ENCODE assay signal across 31 cellular contexts in the genomic region with DNA sequence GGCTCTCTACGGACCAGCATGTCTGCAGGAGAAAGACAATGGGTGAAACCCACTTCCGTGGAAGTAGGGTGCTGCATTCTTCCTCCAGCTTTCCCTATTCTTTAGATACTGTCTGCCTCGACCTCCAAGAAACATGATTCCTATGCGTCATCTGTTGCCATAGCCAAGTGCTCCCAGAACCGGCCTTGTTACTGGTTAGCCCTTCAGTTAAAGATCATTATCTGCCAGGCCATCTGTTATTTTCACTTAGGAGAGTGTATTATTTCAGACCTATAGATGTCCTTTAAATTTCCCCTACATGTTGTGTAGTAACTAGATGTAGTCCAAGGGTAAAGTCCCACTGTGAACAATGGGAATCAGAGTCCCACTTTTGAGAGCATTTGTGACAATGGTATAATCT.
DNase-seq lines count a peak whose midpoint lies in the region; ATAC-seq and TF ChIP-seq lines count a peak whose summit lies in the region.
"Had no signal": no experiment of that assay in that cellular context is flagged by ENCODE, and none has a peak within 500 bp of the region (broad histone marks: within the 10 kb centered on the region; RNA-seq: fewer than 3 reads in every experiment).

No MANE protein-coding gene starts in this region.

- no peaks in the 10 kb centered on the region for H3K4me1 ChIP-seq in right cardiac atrium (ENCODE audit: control insufficient read depth, insufficient read depth, low read length)
- peaks cover 2% of the 10 kb centered on the region for H3K4me1 ChIP-seq in parathyroid adenoma
- H3K4me1 ChIP-seq: A549, esophagus squamous epithelium, foreskin keratinocyte had no signal

- ATAC-seq in right cardiac atrium (no peak), SK-N-SH treated with all-trans-retinoic acid at 6 μM for 48 hours (peak; percentile 49; the same call in 1 of the 3 replicates), GM21737 (IDR thresholded peaks at IDR 0.05; ENCODE audit: unreplicated experiment) (no peak), HG03469 (IDR thresholded peaks at IDR 0.05; ENCODE audit: unreplicated experiment) (no peak)
- ATAC-seq: A549; foreskin keratinocyte; Panc1; stimulated activated memory B cell treated with anti-CD40 and anti-IgM and Interleukin-4, amounts not matched to agents 10 μg/mL and 1 μg/mL and 100 μg/mL, for 72 hours; T-cell; WTC11 had no signal

- DNase-seq in right cardiac atrium (no peak), cardiac septum (ENCODE audit: low spot score) (no peak), Ammon's horn (ENCODE audit: low spot score) (no peak)
- DNase-seq in activated T-cell treated with anti-CD3 and anti-CD28 coated beads, Interleukin-2, amount 50 U/mL, for 48 hours = no peak
- DNase-seq: activated CD4-positive, alpha-beta T cell treated with anti-CD3 and anti-CD28 coated beads, Interleukin-2, amount 10 ng/mL, durations not matched to agents 7 days and 5 days; activated effector memory CD4-positive, alpha-beta T cell treated with anti-CD3 and anti-CD28 coated beads, Interleukin-2, amount 50 U/mL, for 16 hours; AML-193; CD4-positive, alpha-beta T cell; dorsolateral prefrontal cortex; EL; esophagus squamous epithelium; foreskin keratinocyte; HCEC 1CT; mesendoderm; MM.1S; NCI-H1105 treated with DMSO at 0.1 percent for 48 hours; NCI-H187 treated with DMSO at 0.1 percent for 48 hours; NCI-H69; SHP77 treated with DMSO at 0.1 percent for 48 hours; stimulated activated CD4-positive, alpha-beta T cell treated with anti-CD3 and anti-CD28 coated beads, Interleukin-15, amount 100 ng/mL, for 24 hours; substantia nigra; T-cell had no signal

- H3K9me3 ChIP-seq in right cardiac atrium (ENCODE audit: control insufficient read depth, low read length) (no peaks in the 10 kb centered on the region), parathyroid adenoma (ENCODE audit: control insufficient read depth, low read length) (no peaks in the 10 kb centered on the region)
- H3K9me3 ChIP-seq: A549, esophagus squamous epithelium, neutrophil had no signal

- no peak overlapping the region for H3K9ac ChIP-seq in parathyroid adenoma

- TF ChIP-seq CTCF in parathyroid adenoma (IDR thresholded peaks at IDR 0.05) = no peak

- peak overlapping the region; percentile 39 for H3K4me2 ChIP-seq in parathyroid adenoma (ENCODE audit: low read length)
- H3K4me2 ChIP-seq: A549 had no signal

- H3K27me3 ChIP-seq in right cardiac atrium (ENCODE audit: control insufficient read depth, insufficient read depth) (no peaks in the 10 kb centered on the region), parathyroid adenoma (ENCODE audit: control insufficient read depth, insufficient read depth, low read length) (no peaks in the 10 kb centered on the region)
- H3K27me3 ChIP-seq: dorsolateral prefrontal cortex, esophagus squamous epithelium, foreskin keratinocyte, neutrophil had no signal

- H3K27ac ChIP-seq in right cardiac atrium (ENCODE audit: low read length) (peak overlapping the region; percentile 48), parathyroid adenoma (peak overlapping the region; percentile 0)
- H3K27ac ChIP-seq: A549, dorsolateral prefrontal cortex, esophagus squamous epithelium, foreskin keratinocyte, neutrophil had no signal

- peak overlapping the region; percentile 29 for H3K4me3 ChIP-seq in right cardiac atrium (ENCODE audit: low read length)
- H3K4me3 ChIP-seq in parathyroid adenoma (ENCODE audit: low read depth, low read length) = peak overlapping the region; percentile 60
- H3K4me3 ChIP-seq: A549, esophagus squamous epithelium had no signal

- H3K79me2 ChIP-seq in parathyroid adenoma = no peaks in the 10 kb centered on the region

- intact Hi-C loops in right cardiac atrium (cut with DNase I) (loop anchor here in 1 of 4 donors (10.0 kb wide), 1 partner anchor 75 kb away; no protein-coding TSS in a partner anchor), cardiac septum (cut with DNase I) (loop anchor here (10.0 kb wide), 1 partner anchor 115 kb away; no protein-coding TSS in a partner anchor)

- WGBS in right cardiac atrium = 72% methylated on average over 5 of the region's 5 CpGs

- no peaks in the 10 kb centered on the region for H3K36me3 ChIP-seq in parathyroid adenoma (ENCODE audit: control insufficient read depth, insufficient read depth, low read length)
- H3K36me3 ChIP-seq: esophagus squamous epithelium, neutrophil had no signal

- peak overlapping the region; percentile 6 for H2AFZ ChIP-seq in parathyroid adenoma

TF ChIP-seq in SK-N-SH treated with all-trans-retinoic acid at 6 μM for 48 hours, 23 proteins besides CTCF, POLR2A, EP300 and RAD21:
- no peak for TF ChIP-seq CSDC2 (CRISPR knock-in tag; IDR thresholded peaks at IDR 0.05)
- no peak for TF ChIP-seq ISL1 (CRISPR knock-in tag; IDR thresholded peaks at IDR 0.05)
- TF ChIP-seq ARNTL (CRISPR knock-in tag; IDR thresholded peaks at IDR 0.05; ENCODE audit: borderline replicate concordance, low read depth) = no peak
- TF ChIP-seq ZNF8 (CRISPR knock-in tag; IDR thresholded peaks at IDR 0.05) = no peak
- TF ChIP-seq ZNF70 (CRISPR knock-in tag; IDR thresholded peaks at IDR 0.05) = no peak
- no peak for TF ChIP-seq PATZ1 (CRISPR knock-in tag; IDR thresholded peaks at IDR 0.05; ENCODE audit: borderline replicate concordance)
- TF ChIP-seq PPARA (CRISPR knock-in tag; IDR thresholded peaks at IDR 0.05; ENCODE audit: borderline replicate concordance) = no peak
- TF ChIP-seq TOX (CRISPR knock-in tag; IDR thresholded peaks at IDR 0.05; ENCODE audit: borderline replicate concordance) = no peak
- no peak for TF ChIP-seq BACH2 (CRISPR knock-in tag; IDR thresholded peaks at IDR 0.05; ENCODE audit: borderline replicate concordance)
- no peak for TF ChIP-seq ZFP3 (CRISPR knock-in tag; IDR thresholded peaks at IDR 0.05)
- TF ChIP-seq ESRRG (CRISPR knock-in tag; IDR thresholded peaks at IDR 0.05) = no peak
- no peak for TF ChIP-seq TSHZ2 (CRISPR knock-in tag; IDR thresholded peaks at IDR 0.05)
- no peak for TF ChIP-seq TCF4 (CRISPR knock-in tag; IDR thresholded peaks at IDR 0.05; ENCODE audit: borderline replicate concordance)
- TF ChIP-seq, protein P1, sequence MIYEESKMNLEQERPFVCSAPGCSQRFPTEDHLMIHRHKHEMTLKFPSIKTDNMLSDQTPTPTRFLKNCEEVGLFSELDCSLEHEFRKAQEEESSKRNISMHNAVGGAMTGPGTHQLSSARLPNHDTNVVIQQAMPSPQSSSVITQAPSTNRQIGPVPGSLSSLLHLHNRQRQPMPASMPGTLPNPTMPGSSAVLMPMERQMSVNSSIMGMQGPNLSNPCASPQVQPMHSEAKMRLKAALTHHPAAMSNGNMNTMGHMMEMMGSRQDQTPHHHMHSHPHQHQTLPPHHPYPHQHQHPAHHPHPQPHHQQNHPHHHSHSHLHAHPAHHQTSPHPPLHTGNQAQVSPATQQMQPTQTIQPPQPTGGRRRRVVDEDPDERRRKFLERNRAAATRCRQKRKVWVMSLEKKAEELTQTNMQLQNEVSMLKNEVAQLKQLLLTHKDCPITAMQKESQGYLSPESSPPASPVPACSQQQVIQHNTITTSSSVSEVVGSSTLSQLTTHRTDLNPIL (CRISPR knock-in tag; IDR thresholded peaks at IDR 0.05; ENCODE audit: low read depth) = no peak
TF ChIP-seq in SK-N-SH treated with all-trans-retinoic acid at 6 μM for 48 hours: peak in this region for 0.
